Comparison of ENCODE assay signal across 8 cellular contexts in genomic region chr11:16606784-16607674, GRCh38.
DNase-seq lines count a peak whose midpoint lies in the region; ATAC-seq and TF ChIP-seq lines count a peak whose summit lies in the region.

No MANE protein-coding gene starts in this region.

- ATAC-seq in HG03108 (IDR thresholded peaks at IDR 0.05; ENCODE audit: unreplicated experiment) (no peak), GM21367 (IDR thresholded peaks at IDR 0.05; ENCODE audit: unreplicated experiment) (no peak)

- intact Hi-C loops in thyroid gland (cut with DNase I), result no loop called here

- H3K27me3 ChIP-seq in liver (ENCODE audit: control insufficient read depth in 4 of 4, insufficient read depth in 4 of 4, low read length in 3 of 4) (peaks cover 2 to 27% (median 7%) of the 10 kb centered on the region in 4 donors), thyroid gland (no peaks in the 10 kb centered on the region)

- H3K9me3 ChIP-seq in liver (ENCODE audit: control insufficient read depth in 4 of 4, low read length in 3 of 4), result no peaks in the 10 kb centered on the region
- H3K9me3 ChIP-seq in thyroid gland, result no peaks in the 10 kb centered on the region

- 2% methylated on average over 81 of the region's 81 CpGs for WGBS in liver
- WGBS in thyroid gland, 2 donors, result 1 to 2% methylated on average over 63 to 81 of the region's 81 CpGs

- peak overlapping the region in 1 of 2 donors; percentile 89 for H3K9ac ChIP-seq in liver (ENCODE audit: low read depth in 1 of 2, low read length in 2 of 2)

- DNase-seq in DMS79 (lab: John Stamatoyannopoulos, UW) (peak; percentile 36), NCI-H446 treated with DMSO at 0.1 percent for 48 hours (lab: John Stamatoyannopoulos, UW) (peak; percentile 12), coronary artery (ENCODE audit: low spot score) (no peak), thyroid gland (peak; percentile 69 to 71)
- DNase-seq in stimulated activated CD4-positive, alpha-beta T cell treated with anti-CD3 and anti-CD28 coated beads, Interleukin-2, amount 100 ng/mL, for 24 hours, result no peak

- H3K4me3 ChIP-seq in coronary artery (peak overlapping the region; percentile 86), liver (ENCODE audit: low read depth in 1 of 3, low read length in 3 of 3) (peak overlapping the region; percentile 61 to 82 (median 65)), thyroid gland (replicated peaks in 1 of 3) (peak overlapping the region; percentile 47 to 84 (median 59))

- no peak for TF ChIP-seq CTCF in coronary artery (IDR thresholded peaks at IDR 0.05)
- TF ChIP-seq CTCF in liver (IDR thresholded peaks at IDR 0.05; ENCODE audit: low read depth, low read length, missing input control), result no peak
- no peak for TF ChIP-seq CTCF in thyroid gland (IDR thresholded peaks at IDR 0.05)

- H3K36me3 ChIP-seq in liver (ENCODE audit: control insufficient read depth in 4 of 4, insufficient read depth in 3 of 4, low read depth in 1 of 4, low read length in 3 of 4) (no peaks in the 10 kb centered on the region), thyroid gland (no peaks in the 10 kb centered on the region)

- TF ChIP-seq POLR2A in thyroid gland (IDR thresholded peaks at IDR 0.05), result peak in 1 of 2 donors; percentile 39

- peaks cover 2 to 31% (median 24%) of the 10 kb centered on the region in 4 donors for H3K4me1 ChIP-seq in liver (ENCODE audit: control insufficient read depth in 4 of 4, insufficient read depth in 4 of 4, low read length in 3 of 4)
- peaks cover 7 to 10% of the 10 kb centered on the region in 2 donors for H3K4me1 ChIP-seq in thyroid gland

- peak overlapping the region; percentile 96 for H3K27ac ChIP-seq in coronary artery
- peak overlapping the region; percentile 80 to 88 for H3K27ac ChIP-seq in liver (ENCODE audit: low read depth in 1 of 2, low read length in 2 of 2)
- H3K27ac ChIP-seq in thyroid gland, result peak overlapping the region; percentile 87 to 97 (median 91)

- TF ChIP-seq RAD21 in liver (IDR thresholded peaks at IDR 0.05), result no peak

TF ChIP-seq in liver, 16 proteins besides CTCF, POLR2A, EP300 and RAD21:
- no peak for TF ChIP-seq GABPA (IDR thresholded peaks at IDR 0.05 in 1 of 2, conservative IDR thresholded peaks at IDR 0.05 in 1 of 2)
- no peak for TF ChIP-seq ZBTB33 (IDR thresholded peaks at IDR 0.05)

Comparison
In these comparisons a context has a peak if more than half of its experiments do, and no peak if none do; other contexts are left out.
1. DNase-seq: peak in DMS79 (single experiment), NCI-H446 treated with DMSO at 0.1 percent for 48 hours (single experiment) and thyroid gland (2 of 2); none in coronary artery (single experiment) and stimulated activated CD4-positive, alpha-beta T cell treated with anti-CD3 and anti-CD28 coated beads, Interleukin-2, amount 100 ng/mL, for 24 hours (0 of 2).
2. Peak in every context shown above with its lines, with median percentiles within 50 percentile points of each other: H3K27ac ChIP-seq and H3K4me3 ChIP-seq.